8 cellular contexts compared by ENCODE assay signal in genomic region chr19:5947435-5947834, GRCh38. TPM values are rescaled to one million over a fixed set of nuclear protein-coding genes. Genes with fewer than 3 reads are reported as not detected.
DNase-seq lines count a peak whose midpoint lies in the region; ATAC-seq and TF ChIP-seq lines count a peak whose summit lies in the region.

No MANE protein-coding gene starts in this region.

- H3K27ac ChIP-seq in trophoblast cell (ENCODE audit: low read depth, low read length): no peak overlapping the region

- H3K4me1 Mint-ChIP-seq in CD14-positive monocyte: peaks cover 54% of the 10 kb centered on the region

- H2BK120ac ChIP-seq in trophoblast cell (ENCODE audit: insufficient read depth, low read length, poor library complexity): no peak overlapping the region

- no peak for TF ChIP-seq CTCF in CD14-positive monocyte (IDR thresholded peaks at IDR 0.05)

- no peaks in the 10 kb centered on the region for H3K9me3 Mint-ChIP-seq in CD14-positive monocyte
- no peaks in the 10 kb centered on the region for H3K9me3 Mint-ChIP-seq in activated naive CD4-positive, alpha-beta T cell treated with anti-CD3 and anti-CD28 coated beads, Interleukin-2, amount 50 U/mL, for 72 hours

- no peak overlapping the region for H3K4me3 ChIP-seq in trophoblast cell (ENCODE audit: low read depth, low read length)

- no peak overlapping the region for H3K14ac ChIP-seq in trophoblast cell (ENCODE audit: low read length)

- WGBS in trophoblast cell (ENCODE audit: extremely low coverage, insufficient coverage, insufficient read length): no CpG with 5 or more reads among the region's 13 CpGs

- no peak overlapping the region for H4K12ac ChIP-seq in trophoblast cell (ENCODE audit: low read depth, low read length)

- H3K36me3 Mint-ChIP-seq in CD14-positive monocyte: peaks cover 34 to 43% of the 10 kb centered on the region in 2 donors
- H3K36me3 Mint-ChIP-seq in activated naive CD4-positive, alpha-beta T cell treated with anti-CD3 and anti-CD28 coated beads, Interleukin-2, amount 50 U/mL, for 72 hours: peaks cover 19 to 21% of the 10 kb centered on the region in 2 donors

- ATAC-seq in activated naive CD4-positive, alpha-beta T cell treated with anti-CD3 and anti-CD28 coated beads, Interleukin-2, amount 50 U/mL, for 72 hours: no peak
- peak; percentile 57 for ATAC-seq in Right ventricle myocardium superior (ENCODE audit: poor library complexity)
- ATAC-seq in HG02852 (IDR thresholded peaks at IDR 0.05; ENCODE audit: unreplicated experiment): no peak
- ATAC-seq in GM21515 (IDR thresholded peaks at IDR 0.05; ENCODE audit: unreplicated experiment): no peak

- peaks cover 8 to 13% of the 10 kb centered on the region in 2 experiments for H3K4me1 ChIP-seq in trophoblast cell (ENCODE audit: control insufficient read depth in 1 of 2, insufficient read depth in 2 of 2, low read length in 2 of 2)

- H3K27me3 Mint-ChIP-seq in CD14-positive monocyte (ENCODE audit: low read depth in 3 of 3): peaks cover 0 to 6% (median 1%) of the 10 kb centered on the region in 3 donors

- H3K9ac ChIP-seq in trophoblast cell (ENCODE audit: low read length): no peak overlapping the region

- H3K27me3 ChIP-seq in trophoblast cell (ENCODE audit: insufficient read depth, low read length): no peaks in the 10 kb centered on the region

- DNase-seq in CD14-positive monocyte (ENCODE audit: low spot score): peak; percentile 82
- DNase-seq in activated naive CD4-positive, alpha-beta T cell treated with anti-CD3 and anti-CD28 coated beads, Interleukin-2, amount 50 U/mL, for 72 hours (ENCODE audit: low spot score in 2 of 2): no peak
- peak; percentile 85 for DNase-seq in Right ventricle myocardium superior
- DNase-seq in trophoblast cell: peak; percentile 14 to 47
- no peak for DNase-seq in cerebellar nuclear complex (lab: John Stamatoyannopoulos, UW)
- no peak for DNase-seq in NCI-H1930 (lab: John Stamatoyannopoulos, UW)

- no peaks in the 10 kb centered on the region for H3K9me3 ChIP-seq in trophoblast cell (ENCODE audit: insufficient read depth, low read depth, low read length)

- H4K91ac ChIP-seq in trophoblast cell (ENCODE audit: low read depth, low read length): no peak overlapping the region

- no peaks in the 10 kb centered on the region for H3K79me2 ChIP-seq in trophoblast cell (ENCODE audit: control insufficient read depth, insufficient read depth, low read length, poor library complexity)

- no peak overlapping the region for H2BK5ac ChIP-seq in trophoblast cell (ENCODE audit: low read depth, low read length, poor library complexity)

- no peak overlapping the region for H2BK12ac ChIP-seq in trophoblast cell (ENCODE audit: low read length)

- H3K18ac ChIP-seq in trophoblast cell (ENCODE audit: low read length): no peak overlapping the region

- H2AFZ ChIP-seq in trophoblast cell (ENCODE audit: insufficient read depth, low read length, poor library complexity): no peak overlapping the region

- H4K8ac ChIP-seq in trophoblast cell (ENCODE audit: low read depth, low read length): no peak overlapping the region

- H3K4ac ChIP-seq in trophoblast cell (ENCODE audit: low read depth, low read length): no peak overlapping the region

- H2AK5ac ChIP-seq in trophoblast cell (ENCODE audit: low read length): no peak overlapping the region

- H3K36me3 ChIP-seq in trophoblast cell (ENCODE audit: control insufficient read depth in 1 of 2, insufficient read depth in 2 of 2, low read length in 2 of 2): peaks cover 20 to 28% of the 10 kb centered on the region in 2 experiments

- no peaks in the 10 kb centered on the region for H3K79me1 ChIP-seq in trophoblast cell (ENCODE audit: low read length)

- peak overlapping the region; percentile 96 to 98 (median 96) for H3K27ac Mint-ChIP-seq in CD14-positive monocyte
- H3K27ac Mint-ChIP-seq in activated naive CD4-positive, alpha-beta T cell treated with anti-CD3 and anti-CD28 coated beads, Interleukin-2, amount 50 U/mL, for 72 hours: peak overlapping the region; percentile 82 to 86

- no peak overlapping the region for H3K23ac ChIP-seq in trophoblast cell (ENCODE audit: low read length)

- peak overlapping the region; percentile 71 to 86 for H3K4me3 Mint-ChIP-seq in CD14-positive monocyte

- intact Hi-C loops in CD14-positive monocyte (cut with micrococcal nuclease): no loop called here
- intact Hi-C loops in Right ventricle myocardium superior (cut with DNase I): no loop called here

- no peak overlapping the region for H3K4me2 ChIP-seq in trophoblast cell (ENCODE audit: low read length)

RNA-seq across cellular contexts. Expression of gene RANBP3, which starts 30.5 kb away (rescaled TPM):
- 1 to 10 TPM; 4.5 to 8.1 TPM for polyA plus RNA-seq in CD14-positive monocyte
- 100 to 1,000 TPM in 1 of 2 donors, 10 to 100 TPM in 1; 89.6 to 112 TPM for total RNA-seq in activated naive CD4-positive, alpha-beta T cell treated with anti-CD3 and anti-CD28 coated beads, Interleukin-2, amount 50 U/mL, for 72 hours
- 57.4 TPM for total RNA-seq in Right ventricle myocardium superior
- polyA plus RNA-seq in trophoblast cell (2013): 85.2 and 95.7 TPM in 2 replicates

RNA-seq across cellular contexts. Expression of gene CAPS, which starts 33.4 kb away (rescaled TPM):
- under 1 TPM; 0.34 to 0.72 TPM for polyA plus RNA-seq in CD14-positive monocyte
- total RNA-seq in activated naive CD4-positive, alpha-beta T cell treated with anti-CD3 and anti-CD28 coated beads, Interleukin-2, amount 50 U/mL, for 72 hours: 1 to 10 TPM; 5.1 to 6.0 TPM
- 3.4 TPM for total RNA-seq in Right ventricle myocardium superior
- 3.7 and 3.8 TPM in 2 replicates for polyA plus RNA-seq in trophoblast cell (2013)

RNA-seq across cellular contexts. Expression of gene VMAC, which starts 42.8 kb away (rescaled TPM):
- 1 to 10 TPM; 3.1 to 4.3 TPM for polyA plus RNA-seq in CD14-positive monocyte
- 1 to 10 TPM; 3.8 to 3.9 TPM for total RNA-seq in activated naive CD4-positive, alpha-beta T cell treated with anti-CD3 and anti-CD28 coated beads, Interleukin-2, amount 50 U/mL, for 72 hours
- total RNA-seq in Right ventricle myocardium superior: 2.1 TPM
- 3.1 and 3.2 TPM in 2 replicates for polyA plus RNA-seq in trophoblast cell (2013)

RNA-seq across cellular contexts. Expression of gene NDUFA11, which starts 43.8 kb away (rescaled TPM):
- 100 to 1,000 TPM; 396 to 552 TPM for polyA plus RNA-seq in CD14-positive monocyte
- total RNA-seq in activated naive CD4-positive, alpha-beta T cell treated with anti-CD3 and anti-CD28 coated beads, Interleukin-2, amount 50 U/mL, for 72 hours: 100 to 1,000 TPM; 206 to 224 TPM
- total RNA-seq in Right ventricle myocardium superior: 606 TPM
- 291 and 293 TPM in 2 replicates for polyA plus RNA-seq in trophoblast cell (2013)

Comparison
In these comparisons a context has a peak if more than half of its experiments do, and no peak if none do; other contexts are left out.
1. DNase-seq: peak in CD14-positive monocyte (single experiment), Right ventricle myocardium superior (single experiment) and trophoblast cell (2 of 2); none in activated naive CD4-positive, alpha-beta T cell treated with anti-CD3 and anti-CD28 coated beads, Interleukin-2, amount 50 U/mL, for 72 hours (0 of 2), cerebellar nuclear complex (0 of 2) and NCI-H1930 (0 of 2).